In genomic region chr1:165481820-165482532, GRCh38 we compare ENCODE assay signal across 9 cellular contexts. TPM values are rescaled to one million over a fixed set of nuclear protein-coding genes. Genes with fewer than 3 reads are reported as not detected.
DNase-seq lines count a peak whose midpoint lies in the region; ATAC-seq and TF ChIP-seq lines count a peak whose summit lies in the region.
"Had no signal": no experiment of that assay in that cellular context is flagged by ENCODE, and none has a peak within 500 bp of the region (broad histone marks: within the 10 kb centered on the region; RNA-seq: fewer than 3 reads in every experiment).

No MANE protein-coding gene starts in this region.

- in situ Hi-C loops in KBM-7 (cut with MboI; ENCODE audit: low pct_unique_long_range_greater_than_20kb, low sequenced_read_pairs) = no loop called here

- no TSS peak for BruUV-seq in MCF 10A (replicated peaks; lab: Mats Ljungman, UMichigan)

- TF ChIP-seq CTCF in MCF 10A (IDR thresholded peaks at IDR 0.05; ENCODE audit: unreplicated experiment) (no peak), neural crest cell (conservative IDR thresholded peaks at IDR 0.05) (no peak)

- H3K27ac Mint-ChIP-seq in MCF 10A (ENCODE audit: low read depth, unreplicated experiment) = peak overlapping the region; percentile 7
- H3K27ac Mint-ChIP-seq in neural crest cell (ENCODE audit: unreplicated experiment) = peak overlapping the region; percentile 63
- no peak overlapping the region for H3K27ac Mint-ChIP-seq in effector memory CD8-positive, alpha-beta T cell

- no peak for ATAC-seq in effector memory CD8-positive, alpha-beta T cell (replicated peaks)

- POLR2A ChIA-PET in MCF 10A (lab: Yijun Ruan, JAX) = interaction anchor here (0.6 to 1.5 kb wide), 3 partner anchors 24 to 1949 kb away, joined by 3 to 4 read pairs (median 3); no protein-coding TSS in a partner anchor

- H3K4me1 Mint-ChIP-seq in MCF 10A (ENCODE audit: insufficient read depth, unreplicated experiment) (peaks cover 14% of the 10 kb centered on the region), neural crest cell (peaks cover 37% of the 10 kb centered on the region)
- H3K4me1 Mint-ChIP-seq in effector memory CD8-positive, alpha-beta T cell (ENCODE audit: low read depth in 2 of 2) = peaks cover 5 to 7% of the 10 kb centered on the region in 2 donors

- H3K4me3 Mint-ChIP-seq in MCF 10A (ENCODE audit: unreplicated experiment) = no peak overlapping the region
- no peak overlapping the region for H3K4me3 Mint-ChIP-seq in neural crest cell
- no peak overlapping the region for H3K4me3 Mint-ChIP-seq in effector memory CD8-positive, alpha-beta T cell

- H3K27me3 Mint-ChIP-seq in MCF 10A (ENCODE audit: insufficient read depth, unreplicated experiment) = peaks cover 43% of the 10 kb centered on the region
- no peaks in the 10 kb centered on the region for H3K27me3 Mint-ChIP-seq in neural crest cell (ENCODE audit: low read depth)
- H3K27me3 Mint-ChIP-seq in effector memory CD8-positive, alpha-beta T cell = peaks cover 38 to 43% of the 10 kb centered on the region in 2 donors

- intact Hi-C loops in MCF 10A (cut with micrococcal nuclease) = loop anchor here (2.0 to 5.0 kb wide), 3 partner anchors 70 to 215 kb away; partner anchors contain the start of gene ALDH9A1

- peak; percentile 65 for DNase-seq in DMS53 (lab: John Stamatoyannopoulos, UW)
- DNase-seq in KBM-7 = peak; percentile 1
- peak; percentile 99 for DNase-seq in MCF 10A (ENCODE audit: unreplicated experiment)
- no peak for DNase-seq in neural crest cell (ENCODE audit: low read depth, low spot score)
- no peak for DNase-seq in putamen (ENCODE audit: low spot score)
- DNase-seq in NCI-H2227 (lab: John Stamatoyannopoulos, UW; ENCODE audit: unreplicated experiment) = no peak
- no peak for DNase-seq in effector memory CD8-positive, alpha-beta T cell
- DNase-seq in NOMO-1 treated with DMSO at 0.1 percent for 48 hours (lab: John Stamatoyannopoulos, UW; ENCODE audit: unreplicated experiment) = no peak
- DNase-seq: effector CD4-positive, alpha-beta T cell had no signal

- CTCF ChIA-PET in MCF 10A (lab: Yijun Ruan, JAX) = interaction anchor here (0.6 to 1.9 kb wide), 9 partner anchors 14 to 352 kb away, joined by 3 to 6 read pairs (median 4); no protein-coding TSS in a partner anchor

- no peaks in the 10 kb centered on the region for H3K9me3 Mint-ChIP-seq in MCF 10A (ENCODE audit: unreplicated experiment)
- no peaks in the 10 kb centered on the region for H3K9me3 Mint-ChIP-seq in neural crest cell
- no peaks in the 10 kb centered on the region for H3K9me3 Mint-ChIP-seq in effector memory CD8-positive, alpha-beta T cell

- H3K36me3 Mint-ChIP-seq in MCF 10A (ENCODE audit: insufficient read depth, unreplicated experiment) (no peaks in the 10 kb centered on the region), neural crest cell (ENCODE audit: low read depth) (no peaks in the 10 kb centered on the region)
- H3K36me3 Mint-ChIP-seq in effector memory CD8-positive, alpha-beta T cell (ENCODE audit: insufficient read depth) = no peaks in the 10 kb centered on the region

RNA-seq across cellular contexts. Expression of gene RXRG, which starts 37.0 kb away (rescaled TPM):
- total RNA-seq in MCF 10A (2022) (not detected in 2 replicates), neural crest cell (6.7 and 6.8 TPM in 2 replicates)

Comparison
In these comparisons a context has a peak if more than half of its experiments do, and no peak if none do; other contexts are left out.
1. DNase-seq: peak in DMS53 (single experiment), KBM-7 (single experiment) and MCF 10A (single experiment); none in neural crest cell (single experiment), putamen (single experiment), NCI-H2227 (single experiment), effector memory CD8-positive, alpha-beta T cell (0 of 3) and NOMO-1 treated with DMSO at 0.1 percent for 48 hours (single experiment).
2. H3K27ac Mint-ChIP-seq: peak in MCF 10A (single experiment) and neural crest cell (single experiment); none in effector memory CD8-positive, alpha-beta T cell (0 of 2).